2 cellular contexts compared by ENCODE assay signal in genomic region chr11:19394525-19395016, GRCh38.
TF ChIP-seq lines count a peak whose summit lies in the region.

No MANE protein-coding gene starts in this region.

TF ChIP-seq in H1, 55 proteins besides CTCF, POLR2A, EP300 and RAD21:
- TF ChIP-seq ASH2L (IDR thresholded peaks at IDR 0.05; ENCODE audit: low read length) (no peak), GABPA (IDR thresholded peaks at IDR 0.05; ENCODE audit: borderline replicate concordance, insufficient read depth, low read length) (no peak), KDM4A (IDR thresholded peaks at IDR 0.05; ENCODE audit: low read depth, low read length, severe bottlenecking) (no peak), CREB1 (IDR thresholded peaks at IDR 0.05) (no peak), CBX5 (IDR thresholded peaks at IDR 0.05; ENCODE audit: low read depth, low read length) (no peak), CBX8 (IDR thresholded peaks at IDR 0.05; ENCODE audit: borderline replicate concordance, low read depth, low read length) (no peak), CHD7 (IDR thresholded peaks at IDR 0.05; ENCODE audit: insufficient replicate concordance, low read length) (no peak), EZH2 (IDR thresholded peaks at IDR 0.05; ENCODE audit: low read depth, low read length, severe bottlenecking) (no peak), E2F6 (IDR thresholded peaks at IDR 0.05) (no peak)
- TF ChIP-seq, protein P1, sequence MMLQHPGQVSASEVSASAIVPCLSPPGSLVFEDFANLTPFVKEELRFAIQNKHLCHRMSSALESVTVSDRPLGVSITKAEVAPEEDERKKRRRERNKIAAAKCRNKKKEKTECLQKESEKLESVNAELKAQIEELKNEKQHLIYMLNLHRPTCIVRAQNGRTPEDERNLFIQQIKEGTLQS (IDR thresholded peaks at IDR 0.05; ENCODE audit: insufficient read depth, low read depth, low read length) = no peak
- TF ChIP-seq, protein P2, sequence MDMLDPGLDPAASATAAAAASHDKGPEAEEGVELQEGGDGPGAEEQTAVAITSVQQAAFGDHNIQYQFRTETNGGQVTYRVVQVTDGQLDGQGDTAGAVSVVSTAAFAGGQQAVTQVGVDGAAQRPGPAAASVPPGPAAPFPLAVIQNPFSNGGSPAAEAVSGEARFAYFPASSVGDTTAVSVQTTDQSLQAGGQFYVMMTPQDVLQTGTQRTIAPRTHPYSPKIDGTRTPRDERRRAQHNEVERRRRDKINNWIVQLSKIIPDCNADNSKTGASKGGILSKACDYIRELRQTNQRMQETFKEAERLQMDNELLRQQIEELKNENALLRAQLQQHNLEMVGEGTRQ (IDR thresholded peaks at IDR 0.05; ENCODE audit: low read length) = no peak

TF ChIP-seq in SK-N-SH, 30 proteins besides CTCF, POLR2A, EP300 and RAD21:
- TF ChIP-seq, protein P3, sequence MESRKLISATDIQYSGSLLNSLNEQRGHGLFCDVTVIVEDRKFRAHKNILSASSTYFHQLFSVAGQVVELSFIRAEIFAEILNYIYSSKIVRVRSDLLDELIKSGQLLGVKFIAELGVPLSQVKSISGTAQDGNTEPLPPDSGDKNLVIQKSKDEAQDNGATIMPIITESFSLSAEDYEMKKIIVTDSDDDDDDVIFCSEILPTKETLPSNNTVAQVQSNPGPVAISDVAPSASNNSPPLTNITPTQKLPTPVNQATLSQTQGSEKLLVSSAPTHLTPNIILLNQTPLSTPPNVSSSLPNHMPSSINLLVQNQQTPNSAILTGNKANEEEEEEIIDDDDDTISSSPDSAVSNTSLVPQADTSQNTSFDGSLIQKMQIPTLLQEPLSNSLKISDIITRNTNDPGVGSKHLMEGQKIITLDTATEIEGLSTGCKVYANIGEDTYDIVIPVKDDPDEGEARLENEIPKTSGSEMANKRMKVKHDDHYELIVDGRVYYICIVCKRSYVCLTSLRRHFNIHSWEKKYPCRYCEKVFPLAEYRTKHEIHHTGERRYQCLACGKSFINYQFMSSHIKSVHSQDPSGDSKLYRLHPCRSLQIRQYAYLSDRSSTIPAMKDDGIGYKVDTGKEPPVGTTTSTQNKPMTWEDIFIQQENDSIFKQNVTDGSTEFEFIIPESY (IDR thresholded peaks at IDR 0.05; ENCODE audit: borderline replicate concordance, low read depth) = no peak
- no peak for TF ChIP-seq TCF12 (IDR thresholded peaks at IDR 0.05)
- TF ChIP-seq POLR2AphosphoS5 (IDR thresholded peaks at IDR 0.05; ENCODE audit: low read depth, low read length) = no peak
- no peak for TF ChIP-seq FOXJ3 (CRISPR knock-in tag; IDR thresholded peaks at IDR 0.05)
- TF ChIP-seq, protein P4, sequence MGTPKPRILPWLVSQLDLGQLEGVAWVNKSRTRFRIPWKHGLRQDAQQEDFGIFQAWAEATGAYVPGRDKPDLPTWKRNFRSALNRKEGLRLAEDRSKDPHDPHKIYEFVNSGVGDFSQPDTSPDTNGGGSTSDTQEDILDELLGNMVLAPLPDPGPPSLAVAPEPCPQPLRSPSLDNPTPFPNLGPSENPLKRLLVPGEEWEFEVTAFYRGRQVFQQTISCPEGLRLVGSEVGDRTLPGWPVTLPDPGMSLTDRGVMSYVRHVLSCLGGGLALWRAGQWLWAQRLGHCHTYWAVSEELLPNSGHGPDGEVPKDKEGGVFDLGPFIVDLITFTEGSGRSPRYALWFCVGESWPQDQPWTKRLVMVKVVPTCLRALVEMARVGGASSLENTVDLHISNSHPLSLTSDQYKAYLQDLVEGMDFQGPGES (IDR thresholded peaks at IDR 0.05; ENCODE audit: low read depth, low read length) = no peak
- no peak for TF ChIP-seq RXRA (IDR thresholded peaks at IDR 0.05; ENCODE audit: borderline replicate concordance, low read depth)
